Comparison of ENCODE assay signal across 18 cellular contexts in the genomic region with DNA sequence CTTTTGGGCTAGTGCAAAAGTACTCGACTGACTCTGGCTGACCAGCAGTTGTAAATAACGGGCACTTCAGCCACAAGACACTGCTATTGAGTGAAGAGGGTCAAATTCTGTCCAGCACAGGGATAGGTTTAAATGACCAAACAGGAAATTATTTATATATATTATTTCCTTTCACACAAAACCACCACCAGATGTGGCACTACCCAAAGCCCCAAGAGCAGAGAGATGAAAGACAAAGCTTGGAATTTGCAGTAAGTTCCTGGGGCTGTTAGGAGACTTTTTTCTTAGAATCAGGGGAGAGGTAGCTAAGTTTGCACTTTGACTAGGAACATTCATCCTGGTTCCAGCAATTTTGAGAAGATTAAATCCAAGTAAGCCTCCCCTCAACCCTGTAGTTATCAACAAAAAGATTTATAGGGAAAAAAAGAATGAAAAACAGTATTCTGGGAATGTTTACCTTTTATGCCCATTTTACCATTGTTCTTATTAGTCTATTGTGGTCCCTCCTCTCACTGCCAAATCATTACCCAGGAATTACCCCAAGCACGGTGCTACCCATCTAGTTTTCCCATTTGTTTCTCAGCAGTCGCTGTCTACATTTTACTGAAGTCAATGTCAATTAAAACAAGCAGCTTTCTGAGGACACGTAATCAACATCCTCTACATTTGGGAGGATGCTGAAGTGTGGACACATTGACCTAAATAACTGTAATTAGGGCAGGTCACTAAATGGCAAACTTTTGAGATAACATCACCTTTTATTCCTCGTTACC. TPM values are rescaled to one million over a fixed set of nuclear protein-coding genes. Genes with fewer than 3 reads are reported as not detected.
DNase-seq lines count a peak whose midpoint lies in the region; ATAC-seq and TF ChIP-seq lines count a peak whose summit lies in the region.
"Had no signal": no experiment of that assay in that cellular context is flagged by ENCODE, and none has a peak within 500 bp of the region (broad histone marks: within the 10 kb centered on the region; RNA-seq: fewer than 3 reads in every experiment).

No MANE protein-coding gene starts in this region.

- H2AFZ ChIP-seq in OCI-LY1 (ENCODE audit: low read length): no peak overlapping the region

- no peaks in the 10 kb centered on the region for H3K9me3 Mint-ChIP-seq in activated T-cell treated with anti-CD3 and anti-CD28 coated beads, Interleukin-2, amount 50 U/mL, for 24 hours
- no peaks in the 10 kb centered on the region for H3K9me3 Mint-ChIP-seq in stimulated activated memory B cell treated with anti-CD40 and anti-IgM and Interleukin-4, amounts not matched to agents 10 μg/mL and 1 μg/mL and 100 μg/mL, for 72 hours
- H3K9me3 Mint-ChIP-seq: activated T-cell treated with anti-CD3 and anti-CD28 coated beads, Interleukin-2, amount 50 U/mL, for 4 hours; dendritic cell treated with granulocyte-macrophage colony-stimulating factor and Interleukin-4, amounts not matched to agents 40 ng/mL and 50 ng/mL, for 4 days; nephron progenitor cell had no signal

- H3K36me3 Mint-ChIP-seq in activated T-cell treated with anti-CD3 and anti-CD28 coated beads, Interleukin-2, amount 50 U/mL, for 24 hours (ENCODE audit: low read depth): peaks cover 92% of the 10 kb centered on the region
- peaks cover 66% of the 10 kb centered on the region for H3K36me3 Mint-ChIP-seq in stimulated activated memory B cell treated with anti-CD40 and anti-IgM and Interleukin-4, amounts not matched to agents 10 μg/mL and 1 μg/mL and 100 μg/mL, for 72 hours

- H3K36me3 ChIP-seq in OCI-LY1 (ENCODE audit: insufficient read depth, low read length) (peaks cover 79% of the 10 kb centered on the region), heart left ventricle (no peaks in the 10 kb centered on the region)
- H3K36me3 ChIP-seq: lower lobe of right lung, thyroid gland had no signal

- H3K27me3 Mint-ChIP-seq in activated T-cell treated with anti-CD3 and anti-CD28 coated beads, Interleukin-2, amount 50 U/mL, for 24 hours: no peaks in the 10 kb centered on the region
- no peaks in the 10 kb centered on the region for H3K27me3 Mint-ChIP-seq in stimulated activated memory B cell treated with anti-CD40 and anti-IgM and Interleukin-4, amounts not matched to agents 10 μg/mL and 1 μg/mL and 100 μg/mL, for 72 hours

- peak overlapping the region; percentile 51 for H3K9ac ChIP-seq in OCI-LY1 (ENCODE audit: low read length)

- peak overlapping the region; percentile 81 for H3K27ac Mint-ChIP-seq in activated T-cell treated with anti-CD3 and anti-CD28 coated beads, Interleukin-2, amount 50 U/mL, for 24 hours
- peak overlapping the region; percentile 80 for H3K27ac Mint-ChIP-seq in stimulated activated memory B cell treated with anti-CD40 and anti-IgM and Interleukin-4, amounts not matched to agents 10 μg/mL and 1 μg/mL and 100 μg/mL, for 72 hours
- H3K27ac Mint-ChIP-seq: dendritic cell treated with granulocyte-macrophage colony-stimulating factor and Interleukin-4, amounts not matched to agents 40 ng/mL and 50 ng/mL, for 4 days; nephron progenitor cell had no signal

- peaks cover 78% of the 10 kb centered on the region for H3K4me1 Mint-ChIP-seq in activated T-cell treated with anti-CD3 and anti-CD28 coated beads, Interleukin-2, amount 50 U/mL, for 24 hours (ENCODE audit: low read depth)
- peaks cover 79% of the 10 kb centered on the region for H3K4me1 Mint-ChIP-seq in stimulated activated memory B cell treated with anti-CD40 and anti-IgM and Interleukin-4, amounts not matched to agents 10 μg/mL and 1 μg/mL and 100 μg/mL, for 72 hours

- no peaks in the 10 kb centered on the region for H3K27me3 ChIP-seq in OCI-LY1 (ENCODE audit: insufficient read depth, low read length)
- H3K27me3 ChIP-seq in heart left ventricle: peaks cover 0 to 41% (median 15%) of the 10 kb centered on the region in 9 donors
- H3K27me3 ChIP-seq: thyroid gland had no signal

- H3K9me2 ChIP-seq in OCI-LY1 (ENCODE audit: low read depth, low read length): no peaks in the 10 kb centered on the region

- 53 to 61% (median 56%) methylated on average over 6 of the region's 6 CpGs for WGBS in heart left ventricle, 4 donors

- H3K4me2 ChIP-seq in OCI-LY1 (ENCODE audit: low read length): peak overlapping the region; percentile 41

- H3F3A ChIP-seq in OCI-LY1 (ENCODE audit: insufficient read depth, low read length): no peaks in the 10 kb centered on the region

- ATAC-seq in stimulated activated memory B cell treated with anti-CD40 and anti-IgM and Interleukin-4, amounts not matched to agents 10 μg/mL and 1 μg/mL and 100 μg/mL, for 72 hours: no peak
- ATAC-seq in heart left ventricle: no peak
- ATAC-seq: activated T-cell treated with anti-CD3 and anti-CD28 coated beads, Interleukin-2, amount 50 U/mL, for 4 hours had no signal

- TF ChIP-seq CTCF in OCI-LY1 (IDR thresholded peaks at IDR 0.05; ENCODE audit: low read length): no peak
- TF ChIP-seq CTCF in choroid plexus epithelial cell (conservative IDR thresholded peaks at IDR 0.05; ENCODE audit: low read depth, low read length): peak; percentile 12
- TF ChIP-seq CTCF in heart left ventricle (IDR thresholded peaks at IDR 0.05): no peak

- H3K79me2 ChIP-seq in OCI-LY1 (ENCODE audit: insufficient read depth, low read length): peaks cover 65% of the 10 kb centered on the region

- no peak for DNase-seq in activated T-cell treated with anti-CD3 and anti-CD28 coated beads, Interleukin-2, amount 50 U/mL, for 24 hours
- no peak for DNase-seq in activated T-cell treated with anti-CD3 and anti-CD28 coated beads for 4 hours
- peak; percentile 12 for DNase-seq in choroid plexus epithelial cell (ENCODE audit: low read depth)
- no peak for DNase-seq in T-helper 9 cell
- no peak for DNase-seq in SW 1271 (lab: John Stamatoyannopoulos, UW)
- DNase-seq in heart left ventricle: no peak
- DNase-seq: 8988T; activated CD4-positive, CD25-positive, alpha-beta regulatory T cell; activated T-cell treated with anti-CD3 and anti-CD28 coated beads, Interleukin-2, amount 50 U/mL, for 4 hours; GOT3; lower lobe of right lung; NCI-H446; nephron progenitor cell; stimulated activated CD4-positive, alpha-beta T cell treated with anti-CD3 and anti-CD28 coated beads, Interleukin-15, amount 100 ng/mL, for 24 hours; thyroid gland had no signal

- H3K4me3 ChIP-seq in OCI-LY1 (ENCODE audit: low read depth, low read length, poor library complexity, severe bottlenecking): no peak overlapping the region
- H3K4me3 ChIP-seq in choroid plexus epithelial cell (ENCODE audit: low read depth, low read length): no peak overlapping the region
- H3K4me3 ChIP-seq in heart left ventricle: no peak overlapping the region
- H3K4me3 ChIP-seq: lower lobe of right lung, thyroid gland had no signal

- H3K4me3 Mint-ChIP-seq in activated T-cell treated with anti-CD3 and anti-CD28 coated beads, Interleukin-2, amount 50 U/mL, for 24 hours: no peak overlapping the region
- no peak overlapping the region for H3K4me3 Mint-ChIP-seq in stimulated activated memory B cell treated with anti-CD40 and anti-IgM and Interleukin-4, amounts not matched to agents 10 μg/mL and 1 μg/mL and 100 μg/mL, for 72 hours
- H3K4me3 Mint-ChIP-seq: activated T-cell treated with anti-CD3 and anti-CD28 coated beads, Interleukin-2, amount 50 U/mL, for 4 hours; dendritic cell treated with granulocyte-macrophage colony-stimulating factor and Interleukin-4, amounts not matched to agents 40 ng/mL and 50 ng/mL, for 4 days; nephron progenitor cell had no signal

- peaks cover 78% of the 10 kb centered on the region for H3K4me1 ChIP-seq in OCI-LY1 (ENCODE audit: insufficient read depth, low read length, severe bottlenecking)
- H3K4me1 ChIP-seq in heart left ventricle: peaks cover 0 to 28% (median 0%) of the 10 kb centered on the region in 12 donors

- intact Hi-C loops in heart left ventricle (cut with DNase I): no loop called here

- no peaks in the 10 kb centered on the region for H4K20me1 ChIP-seq in OCI-LY1 (ENCODE audit: insufficient read depth, low read length)

- H3K27ac ChIP-seq in OCI-LY1 (ENCODE audit: low read depth, low read length, poor library complexity, severe bottlenecking) (peak overlapping the region; percentile 92), heart left ventricle (peak overlapping the region in 1 of 12 donors; percentile 36)
- H3K27ac ChIP-seq: lower lobe of right lung, thyroid gland had no signal

- TF ChIP-seq POLR2A in heart left ventricle (IDR thresholded peaks at IDR 0.05): no peak

- H3K9me3 ChIP-seq in OCI-LY1 (ENCODE audit: low read length): no peaks in the 10 kb centered on the region
- no peaks in the 10 kb centered on the region for H3K9me3 ChIP-seq in heart left ventricle
- H3K9me3 ChIP-seq: lower lobe of right lung, thyroid gland had no signal

RNA-seq across cellular contexts. Expression of a gene that starts 43.5 kb away (rescaled TPM):
- total RNA-seq in heart left ventricle: 1 to 10 TPM in 7 of 9 donors, under 1 TPM in 2; 0.48 to 8.2 (median 1.7) TPM
- 1 to 10 TPM in 1 of 2 donors, under 1 TPM in 1; 0.57 to 1.3 TPM for polyA plus RNA-seq in heart left ventricle

RNA-seq across cellular contexts. Expression of a gene that starts 50.9 kb away (rescaled TPM):
- 10 to 100 TPM; 34.3 to 98.1 (median 53.3) TPM for total RNA-seq in heart left ventricle
- 100 to 1,000 TPM in 1 of 2 donors, 10 to 100 TPM in 1; 87.6 to 159 TPM for polyA plus RNA-seq in heart left ventricle
